2 cellular contexts compared by ENCODE assay signal in genomic region chr5:173317091-173317685, GRCh38.
A peak's percentile ranks its signal among the peaks of the same experiment; 100 is the strongest.
TF ChIP-seq lines count a peak whose summit lies in the region.

No MANE protein-coding gene starts in this region.

TF ChIP-seq in HEK293, 187 proteins besides CTCF, POLR2A, EP300 and RAD21 (continued from another document):
- TF ChIP-seq ZNF174 (tag by site-specific recombination; IDR thresholded peaks at IDR 0.05) (no peak), PATZ1 (tag by site-specific recombination; IDR thresholded peaks at IDR 0.05) (peak; percentile 67), ZNF211 (tag by site-specific recombination; IDR thresholded peaks at IDR 0.05; ENCODE audit: low read depth) (no peak), ZBTB48 (tag by site-specific recombination; IDR thresholded peaks at IDR 0.05) (0 out of 2 replicates have a peak, but pooled peaks have one; percentile 19), EGR2 (tag by site-specific recombination; IDR thresholded peaks at IDR 0.05; ENCODE audit: low read depth) (0 out of 2 replicates have a peak, but pooled peaks have one; percentile 26), KLF1 (tag by site-specific recombination; IDR thresholded peaks at IDR 0.05) (peak; percentile 91), ZNF677 (tag by site-specific recombination; IDR thresholded peaks at IDR 0.05) (no peak)

TF ChIP-seq in K562, 482 proteins besides CTCF, POLR2A, EP300 and RAD21:
- no peak for TF ChIP-seq ZBTB12 (CRISPR knock-in tag; IDR thresholded peaks at IDR 0.05)
- TF ChIP-seq HMG20B (CRISPR knock-in tag; IDR thresholded peaks at IDR 0.05) = no peak
- no peak for TF ChIP-seq HNRNPUL1 (IDR thresholded peaks at IDR 0.05; ENCODE audit: low read length)
- no peak for TF ChIP-seq ZNF407 (IDR thresholded peaks at IDR 0.05; ENCODE audit: low read depth)
- TF ChIP-seq HNRNPH1 (optimal IDR thresholded peaks at IDR 0.05; ENCODE audit: low read depth, low read length) = no peak
- TF ChIP-seq MTA2 (IDR thresholded peaks at IDR 0.05; ENCODE audit: low read depth) = no peak
- no peak for TF ChIP-seq PURB (CRISPR knock-in tag; IDR thresholded peaks at IDR 0.05; ENCODE audit: low read depth)
- TF ChIP-seq RBFOX2 (IDR thresholded peaks at IDR 0.05; ENCODE audit: low read depth, low read length) = peak; percentile 53; the same call in 1 of the 2 replicates
- TF ChIP-seq, protein P1, sequence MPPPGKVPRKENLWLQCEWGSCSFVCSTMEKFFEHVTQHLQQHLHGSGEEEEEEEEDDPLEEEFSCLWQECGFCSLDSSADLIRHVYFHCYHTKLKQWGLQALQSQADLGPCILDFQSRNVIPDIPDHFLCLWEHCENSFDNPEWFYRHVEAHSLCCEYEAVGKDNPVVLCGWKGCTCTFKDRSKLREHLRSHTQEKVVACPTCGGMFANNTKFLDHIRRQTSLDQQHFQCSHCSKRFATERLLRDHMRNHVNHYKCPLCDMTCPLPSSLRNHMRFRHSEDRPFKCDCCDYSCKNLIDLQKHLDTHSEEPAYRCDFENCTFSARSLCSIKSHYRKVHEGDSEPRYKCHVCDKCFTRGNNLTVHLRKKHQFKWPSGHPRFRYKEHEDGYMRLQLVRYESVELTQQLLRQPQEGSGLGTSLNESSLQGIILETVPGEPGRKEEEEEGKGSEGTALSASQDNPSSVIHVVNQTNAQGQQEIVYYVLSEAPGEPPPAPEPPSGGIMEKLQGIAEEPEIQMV (tag; conservative IDR thresholded peaks at IDR 0.05; ENCODE audit: low read depth) = no peak
- TF ChIP-seq POLR2G (IDR thresholded peaks at IDR 0.05; ENCODE audit: low read depth, low read length) = peak; percentile 62
- no peak for TF ChIP-seq ZC3H8 (IDR thresholded peaks at IDR 0.05)
- no peak for TF ChIP-seq CREB1 (IDR thresholded peaks at IDR 0.05)
- TF ChIP-seq CREB1 (CRISPR knock-in tag; IDR thresholded peaks at IDR 0.05) = no peak
